ENCODE assay signal across 1 cellular context in genomic region chr2:55620123-55620779, GRCh38.
TF ChIP-seq lines count a peak whose summit lies in the region.

No MANE protein-coding gene starts in this region.

TF ChIP-seq in IMR-90, 13 proteins besides CTCF, POLR2A, EP300 and RAD21 (continued from another document):
- TF ChIP-seq RFX5 (IDR thresholded peaks at IDR 0.05; ENCODE audit: low read depth, low read length): no peak
